Comparison of ENCODE assay signal across 15 cellular contexts in genomic region chr16:716768-717325, GRCh38. TPM values are rescaled to one million over a fixed set of nuclear protein-coding genes. Genes with fewer than 3 reads are reported as not detected.
DNase-seq lines count a peak whose midpoint lies in the region; ATAC-seq and TF ChIP-seq lines count a peak whose summit lies in the region.
"Had no signal": no experiment of that assay in that cellular context is flagged by ENCODE, and none has a peak within 500 bp of the region (broad histone marks: within the 10 kb centered on the region; RNA-seq: fewer than 3 reads in every experiment).

No MANE protein-coding gene starts in this region.

- H3K4ac ChIP-seq in mesenchymal stem cell (ENCODE audit: low read depth in 1 of 2, low read length in 2 of 2), result no peak overlapping the region

- peak overlapping the region in 1 of 2 experiments; percentile 40 for H2BK12ac ChIP-seq in mesenchymal stem cell (ENCODE audit: low read length in 2 of 2)

- TF ChIP-seq CTCF in 22Rv1 (IDR thresholded peaks at IDR 0.05) (no peak), esophagus muscularis mucosa (IDR thresholded peaks at IDR 0.05) (no peak)
- TF ChIP-seq CTCF in CD4-positive, alpha-beta T cell (IDR thresholded peaks at IDR 0.05), result no peak

- H3K27me3 ChIP-seq in CD4-positive, alpha-beta T cell (ENCODE audit: control insufficient read depth, insufficient read depth, low read length), result peaks cover 7% of the 10 kb centered on the region
- H3K27me3 ChIP-seq in mesenchymal stem cell (ENCODE audit: control insufficient read depth in 1 of 2, insufficient read depth in 1 of 2, low read length in 2 of 2), result no peaks in the 10 kb centered on the region
- H3K27me3 ChIP-seq in esophagus muscularis mucosa, result peaks cover 0 to 13% (median 0%) of the 10 kb centered on the region in 4 donors
- H3K27me3 ChIP-seq: right atrium auricular region had no signal

- H2AK5ac ChIP-seq in mesenchymal stem cell (ENCODE audit: low read length, severe bottlenecking), result no peak overlapping the region

- ATAC-seq in CD4-positive, alpha-beta T cell (ENCODE audit: poor library complexity), result no peak
- no peak for ATAC-seq in activated T-helper 17 cell treated with anti-CD3 and anti-CD28 coated beads, Interleukin-2, amount 50 U/mL, for 72 hours (replicated peaks)
- ATAC-seq in GM18907 (IDR thresholded peaks at IDR 0.05; ENCODE audit: unreplicated experiment), result no peak
- no peak for ATAC-seq in left colon

- no peaks in the 10 kb centered on the region for H3K9me3 Mint-ChIP-seq in CD4-positive, alpha-beta T cell
- no peaks in the 10 kb centered on the region for H3K9me3 Mint-ChIP-seq in activated T-helper 17 cell treated with anti-CD3 and anti-CD28 coated beads, Interleukin-2, amount 50 U/mL, for 72 hours
- H3K9me3 Mint-ChIP-seq: activated CD4-positive, alpha-beta T cell treated with anti-CD3 and anti-CD28 coated beads, Interleukin-2, amount 10 ng/mL, durations not matched to agents 7 days and 5 days; CD4-positive, alpha-beta memory T cell; H9; T-helper 1 cell treated with Interleukin-12 subunit alpha and Interleukin-12 subunit beta and Interleukin-4 antibody, amounts not matched to agents 30 μg/mL and 1 μg/mL, for 36 hours had no signal

- H3K36me3 Mint-ChIP-seq in CD4-positive, alpha-beta T cell (ENCODE audit: low read depth), result no peaks in the 10 kb centered on the region
- H3K36me3 Mint-ChIP-seq in activated T-helper 17 cell treated with anti-CD3 and anti-CD28 coated beads, Interleukin-2, amount 50 U/mL, for 72 hours (ENCODE audit: low read depth), result no peaks in the 10 kb centered on the region
- H3K36me3 Mint-ChIP-seq: CD4-positive, alpha-beta memory T cell had no signal

- H3K14ac ChIP-seq in mesenchymal stem cell (ENCODE audit: low read length in 2 of 2), result peak overlapping the region in 1 of 2 experiments; percentile 11

- no peak for DNase-seq in CD4-positive, alpha-beta T cell
- DNase-seq in mesenchymal stem cell, result no peak
- no peak for DNase-seq in cerebellar nuclear complex (lab: John Stamatoyannopoulos, UW)
- DNase-seq in left colon, result no peak
- DNase-seq in esophagus muscularis mucosa (ENCODE audit: extremely low spot score), result no peak
- DNase-seq: activated CD4-positive, alpha-beta T cell treated with anti-CD3 and anti-CD28 coated beads, Interleukin-2, amount 10 ng/mL, durations not matched to agents 7 days and 5 days; activated naive CD4-positive, alpha-beta T cell; CD4-positive, alpha-beta memory T cell; GDM1 had no signal

- H3K4me1 ChIP-seq in mesenchymal stem cell (ENCODE audit: control insufficient read depth, insufficient read depth, low read depth, low read length) (peaks cover 61% of the 10 kb centered on the region), esophagus muscularis mucosa (peaks cover 41 to 76% (median 68%) of the 10 kb centered on the region in 4 donors)

- H3K4me3 ChIP-seq in mesenchymal stem cell (ENCODE audit: insufficient read depth in 1 of 2, low read depth in 1 of 2, low read length in 2 of 2) (no peak overlapping the region), esophagus muscularis mucosa (peak overlapping the region in 2 of 4 donors; percentile 80 to 86)

- H3K4me3 Mint-ChIP-seq in CD4-positive, alpha-beta T cell, result peak overlapping the region; percentile 69
- H3K4me3 Mint-ChIP-seq in activated T-helper 17 cell treated with anti-CD3 and anti-CD28 coated beads, Interleukin-2, amount 50 U/mL, for 72 hours, result peak overlapping the region; percentile 44

- H2BK120ac ChIP-seq in mesenchymal stem cell (ENCODE audit: low read depth, low read length), result no peak overlapping the region

- H3K9ac ChIP-seq in mesenchymal stem cell (ENCODE audit: low read length), result no peak overlapping the region

- H3K4me2 ChIP-seq in mesenchymal stem cell (ENCODE audit: low read length, poor library complexity, severe bottlenecking), result no peak overlapping the region

- peaks cover 32% of the 10 kb centered on the region for H3K79me1 ChIP-seq in mesenchymal stem cell (replicated peaks; ENCODE audit: low read length, poor library complexity, severe bottlenecking)

- peak overlapping the region; percentile 98 for H3K27ac ChIP-seq in 22Rv1
- H3K27ac ChIP-seq in CD4-positive, alpha-beta T cell (ENCODE audit: low read depth, low read length), result no peak overlapping the region
- no peak overlapping the region for H3K27ac ChIP-seq in mesenchymal stem cell (ENCODE audit: low read length, poor library complexity, severe bottlenecking)
- H3K27ac ChIP-seq in esophagus muscularis mucosa (replicated peaks in 1 of 4), result no peak overlapping the region
- H3K27ac ChIP-seq: right atrium auricular region had no signal

- TF ChIP-seq EP300 in esophagus muscularis mucosa (IDR thresholded peaks at IDR 0.05), result no peak

- H3K36me3 ChIP-seq in mesenchymal stem cell (ENCODE audit: control insufficient read depth in 1 of 2, insufficient read depth in 2 of 2, low read depth in 1 of 2, low read length in 2 of 2) (peaks cover 0 to 26% of the 10 kb centered on the region in 2 experiments), esophagus muscularis mucosa (peaks cover 0 to 10% (median 3%) of the 10 kb centered on the region in 4 donors)
- H3K36me3 ChIP-seq: right atrium auricular region had no signal

- no peak overlapping the region for H3K27ac Mint-ChIP-seq in CD4-positive, alpha-beta T cell
- no peak overlapping the region for H3K27ac Mint-ChIP-seq in activated T-helper 17 cell treated with anti-CD3 and anti-CD28 coated beads, Interleukin-2, amount 50 U/mL, for 72 hours
- H3K27ac Mint-ChIP-seq: activated CD4-positive, alpha-beta T cell treated with anti-CD3 and anti-CD28 coated beads, Interleukin-2, amount 10 ng/mL, durations not matched to agents 7 days and 5 days; H9; T-helper 1 cell treated with Interleukin-12 subunit alpha and Interleukin-12 subunit beta and Interleukin-4 antibody, amounts not matched to agents 30 μg/mL and 1 μg/mL, for 36 hours had no signal

- peaks cover 24% of the 10 kb centered on the region for H3K4me1 Mint-ChIP-seq in CD4-positive, alpha-beta T cell (ENCODE audit: low read depth)
- no peaks in the 10 kb centered on the region for H3K4me1 Mint-ChIP-seq in activated T-helper 17 cell treated with anti-CD3 and anti-CD28 coated beads, Interleukin-2, amount 50 U/mL, for 72 hours

- H4K91ac ChIP-seq in mesenchymal stem cell (ENCODE audit: low read length), result peak overlapping the region; percentile 22

- H2BK15ac ChIP-seq in mesenchymal stem cell (ENCODE audit: low read depth, poor library complexity, severe bottlenecking), result no peak overlapping the region

- CTCF ChIA-PET in CD4-positive, alpha-beta T cell (lab: Charles Lee), result interaction anchor here (2.3 kb wide), 1 partner anchor 23 kb away, joined by 8 read pairs; the partner anchor contains the start of gene CIAO3

- H3K18ac ChIP-seq in mesenchymal stem cell (ENCODE audit: low read depth in 1 of 2, low read length in 2 of 2), result no peak overlapping the region

- no peak overlapping the region for H2AFZ ChIP-seq in mesenchymal stem cell (ENCODE audit: low read depth, low read length)

- intact Hi-C loops in CD4-positive, alpha-beta T cell (cut with DNase I, micrococcal nuclease), result no loop called here
- intact Hi-C loops in left colon (cut with DNase I, micrococcal nuclease) (no loop called here), esophagus muscularis mucosa (cut with DNase I) (no loop called here)

- no peak overlapping the region for H3K23ac ChIP-seq in mesenchymal stem cell (ENCODE audit: low read length in 2 of 2)

- H4K8ac ChIP-seq in mesenchymal stem cell (ENCODE audit: low read length), result no peak overlapping the region

- POLR2A ChIA-PET in CD4-positive, alpha-beta T cell (lab: Charles Lee), result interaction anchor here (1.2 to 4.5 kb wide), 5 partner anchors 10 to 72 kb away, joined by 3 to 30 read pairs (median 5); partner anchors contain the start of genes CCDC78, CHTF18, HAGHL and RPUSD1

- 95% methylated on average over 28 of the region's 29 CpGs for WGBS in mesenchymal stem cell
- whole genome bisulfite sequencing in esophagus muscularis mucosa, result 77% methylated on average over 11 of the region's 29 CpGs

- H3K9me3 ChIP-seq in CD4-positive, alpha-beta T cell (ENCODE audit: control insufficient read depth, low read length), result no peaks in the 10 kb centered on the region
- H3K9me3 ChIP-seq in mesenchymal stem cell (ENCODE audit: control insufficient read depth, low read length) (no peaks in the 10 kb centered on the region), esophagus muscularis mucosa (no peaks in the 10 kb centered on the region)
- H3K9me3 ChIP-seq: right atrium auricular region had no signal

- TF ChIP-seq POLR2A in esophagus muscularis mucosa (IDR thresholded peaks at IDR 0.05; ENCODE audit: low read depth), result no peak

- peaks cover 14% of the 10 kb centered on the region for H3K27me3 Mint-ChIP-seq in CD4-positive, alpha-beta T cell
- no peaks in the 10 kb centered on the region for H3K27me3 Mint-ChIP-seq in activated T-helper 17 cell treated with anti-CD3 and anti-CD28 coated beads, Interleukin-2, amount 50 U/mL, for 72 hours

- no peak overlapping the region for H2BK5ac ChIP-seq in mesenchymal stem cell (ENCODE audit: low read depth, low read length, poor library complexity, severe bottlenecking)

RNA-seq across cellular contexts. Expression of gene METRN, which starts 1.9 kb away (rescaled TPM):
- 1 to 10 TPM; 2.6 to 3.2 TPM for total RNA-seq in CD4-positive, alpha-beta T cell
- total RNA-seq in activated T-helper 17 cell treated with anti-CD3 and anti-CD28 coated beads, Interleukin-2, amount 50 U/mL, for 72 hours, result 1 to 10 TPM; 4.5 to 8.4 TPM
- 27.2 TPM for polyA plus RNA-seq in mesenchymal stem cell (2013, experiment 1 of 2)
- polyA plus RNA-seq in mesenchymal stem cell (2013, experiment 2 of 2), result 28.1 TPM
- total RNA-seq in left colon (10 to 100 TPM; 21.7 to 37.8 TPM), esophagus muscularis mucosa (100 to 1,000 TPM in 1 of 4 donors, 10 to 100 TPM in 3; 56.5 to 143 (median 78.0) TPM)

RNA-seq across cellular contexts. Expression of gene ANTKMT, which starts 4.1 kb away (rescaled TPM):
- 1 to 10 TPM; 8.1 TPM for total RNA-seq in CD4-positive, alpha-beta T cell
- 10 to 100 TPM; 13.5 to 22.4 TPM for total RNA-seq in activated T-helper 17 cell treated with anti-CD3 and anti-CD28 coated beads, Interleukin-2, amount 50 U/mL, for 72 hours
- polyA plus RNA-seq in mesenchymal stem cell (2013, experiment 1 of 2), result 28.0 TPM
- polyA plus RNA-seq in mesenchymal stem cell (2013, experiment 2 of 2), result 27.0 TPM
- total RNA-seq in left colon (10 to 100 TPM; 47.2 to 48.6 TPM), esophagus muscularis mucosa (10 to 100 TPM; 26.5 to 48.6 (median 40.3) TPM)

RNA-seq across cellular contexts. Expression of gene CCDC78, which starts 9.4 kb away (rescaled TPM):
- total RNA-seq in CD4-positive, alpha-beta T cell, result 1 to 10 TPM; 1.2 to 2.7 TPM
- total RNA-seq in activated T-helper 17 cell treated with anti-CD3 and anti-CD28 coated beads, Interleukin-2, amount 50 U/mL, for 72 hours, result 1 to 10 TPM; 4.3 to 4.4 TPM
- polyA plus RNA-seq in mesenchymal stem cell (2013, experiment 1 of 2), result 2.5 TPM
- polyA plus RNA-seq in mesenchymal stem cell (2013, experiment 2 of 2), result 2.1 TPM
- total RNA-seq in left colon, result under 1 TPM; 0.75 to 0.95 TPM
- 1 to 10 TPM in 1 of 4 donors, under 1 TPM in 3; 0.33 to 2.5 (median 0.61) TPM for total RNA-seq in esophagus muscularis mucosa
- polyA plus RNA-seq: CD4-positive, alpha-beta memory T cell had no signal

RNA-seq across cellular contexts. Expression of gene HAGHL, which starts 10.1 kb away (rescaled TPM):
- total RNA-seq in CD4-positive, alpha-beta T cell, result 1 to 10 TPM; 7.1 to 9.2 TPM
- 10 to 100 TPM in 1 of 2 donors, 1 to 10 TPM in 1; 9.2 to 14.0 TPM for total RNA-seq in activated T-helper 17 cell treated with anti-CD3 and anti-CD28 coated beads, Interleukin-2, amount 50 U/mL, for 72 hours
- 9.4 TPM for polyA plus RNA-seq in mesenchymal stem cell (2013, experiment 1 of 2)
- polyA plus RNA-seq in mesenchymal stem cell (2013, experiment 2 of 2), result 9.7 TPM
- total RNA-seq in left colon, result 1 to 10 TPM; 2.0 to 3.3 TPM
- 1 to 10 TPM; 1.7 to 5.6 (median 4.5) TPM for total RNA-seq in esophagus muscularis mucosa

RNA-seq across cellular contexts. Expression of gene FBXL16, which starts 11.2 kb away (rescaled TPM):
- total RNA-seq in CD4-positive, alpha-beta T cell, result 10 to 100 TPM; 11.0 to 11.7 TPM
- total RNA-seq in activated T-helper 17 cell treated with anti-CD3 and anti-CD28 coated beads, Interleukin-2, amount 50 U/mL, for 72 hours, result 10 to 100 TPM in 1 of 2 donors, 1 to 10 TPM in 1; 6.4 to 23.6 TPM
- 0.28 TPM for polyA plus RNA-seq in mesenchymal stem cell (2013, experiment 1 of 2)
- polyA plus RNA-seq in mesenchymal stem cell (2013, experiment 2 of 2), result 0.34 TPM
- total RNA-seq in left colon (1 to 10 TPM; 1.2 to 3.1 TPM), esophagus muscularis mucosa (1 to 10 TPM in 1 of 4 donors, under 1 TPM in 3; 0.42 to 1.2 (median 0.51) TPM)
